Comparison of ENCODE assay signal across 27 cellular contexts in genomic region chr1:115973154-115973553, GRCh38.
"Had no signal": no experiment of that assay in that cellular context is flagged by ENCODE, and none has a peak within 500 bp of the region (broad histone marks: within the 10 kb centered on the region; RNA-seq: fewer than 3 reads in every experiment).

No MANE protein-coding gene starts in this region.

- H3K9me3 ChIP-seq: left ventricle myocardium inferior, pancreas, prostate gland, sigmoid colon, stomach, testis, thyroid gland, transverse colon, upper lobe of left lung, vagina had no signal

- H3K27me3 ChIP-seq: pancreas, stomach, testis, thyroid gland, upper lobe of left lung, vagina had no signal

- H3K27ac ChIP-seq: left ventricle myocardium inferior, pancreas, prostate gland, sigmoid colon, stomach, testis, thyroid gland, transverse colon, upper lobe of left lung, vagina had no signal

- H3K36me3 Mint-ChIP-seq: immature natural killer cell; mesothelial cell of epicardium; naive B cell; natural killer cell; stimulated activated naive B cell treated with anti-CD40 and anti-IgM and Interleukin-4, amounts not matched to agents 10 μg/mL and 1 μg/mL and 100 μg/mL, for 72 hours had no signal

- H3K4me3 Mint-ChIP-seq: immature natural killer cell; mesothelial cell of epicardium; natural killer cell; stimulated activated naive B cell treated with anti-CD40 and anti-IgM and Interleukin-4, amounts not matched to agents 10 μg/mL and 1 μg/mL and 100 μg/mL, for 72 hours had no signal

- H3K4me3 ChIP-seq: left ventricle myocardium inferior, lung, pancreas, prostate gland, sigmoid colon, smooth muscle cell, stomach, testis, thyroid gland, transverse colon, upper lobe of left lung, vagina had no signal

- H3K27ac Mint-ChIP-seq: immature natural killer cell; mesothelial cell of epicardium; naive B cell; natural killer cell; stimulated activated naive B cell treated with anti-CD40 and anti-IgM and Interleukin-4, amounts not matched to agents 10 μg/mL and 1 μg/mL and 100 μg/mL, for 72 hours had no signal

- DNase-seq: hypothalamus; immature natural killer cell; left ventricle myocardium inferior; mesendoderm; naive B cell; natural killer cell; nucleus accumbens; pancreas; posterior cingulate gyrus; retina; right cardiac atrium; sigmoid colon; stimulated activated CD4-positive, alpha-beta T cell treated with anti-CD3 and anti-CD28 coated beads, Interleukin-1b, Interleukin-23, amount 100 ng/mL, for 48 hours; stimulated activated CD4-positive, alpha-beta T cell treated with anti-CD3 and anti-CD28 coated beads, Interleukin-4, amount 100 ng/mL, for 1 hour; stimulated activated naive B cell treated with anti-CD40 and anti-IgM and Interleukin-4, amounts not matched to agents 10 μg/mL and 1 μg/mL and 100 μg/mL, for 72 hours; stimulated activated naive CD8-positive, alpha-beta T cell treated with anti-CD3 and anti-CD28 coated beads, Interleukin-15, Interleukin-2, amounts not matched to agents 100 U/mL and 50 U/mL, for 24 hours; stomach; testis; thyroid gland; transverse colon; upper lobe of left lung had no signal

- H3K4me1 ChIP-seq: prostate gland, testis had no signal

- FAIRE-seq: islet of Langerhans, pancreas had no signal

- H3K4me2 ChIP-seq: smooth muscle cell had no signal

- H3K9me3 Mint-ChIP-seq: immature natural killer cell; mesothelial cell of epicardium; naive B cell; natural killer cell; stimulated activated naive B cell treated with anti-CD40 and anti-IgM and Interleukin-4, amounts not matched to agents 10 μg/mL and 1 μg/mL and 100 μg/mL, for 72 hours had no signal

- H3K36me3 ChIP-seq: left ventricle myocardium inferior, pancreas, prostate gland, sigmoid colon, stomach, thyroid gland, transverse colon, upper lobe of left lung, vagina had no signal
